9 cellular contexts compared by ENCODE assay signal in genomic region chr10:30671011-30671616, GRCh38. TPM values are rescaled to one million over a fixed set of nuclear protein-coding genes. Genes with fewer than 3 reads are reported as not detected.
DNase-seq lines count a peak whose midpoint lies in the region; ATAC-seq and TF ChIP-seq lines count a peak whose summit lies in the region.
"Had no signal": no experiment of that assay in that cellular context is flagged by ENCODE, and none has a peak within 500 bp of the region (broad histone marks: within the 10 kb centered on the region; RNA-seq: fewer than 3 reads in every experiment).

No MANE protein-coding gene starts in this region.

- H3K4me1 ChIP-seq in endodermal cell (ENCODE audit: control insufficient read depth, insufficient read depth, low read length), result no peaks in the 10 kb centered on the region

- WGBS in endodermal cell (ENCODE audit: insufficient coverage in 1 of 2, insufficient read length in 1 of 2), 2 experiments, result 12 to 38% methylated on average over 5 to 11 of the region's 11 CpGs

- H3K27me3 Mint-ChIP-seq in CD4-positive, alpha-beta T cell, result peaks cover 22% of the 10 kb centered on the region
- peaks cover 6 to 11% of the 10 kb centered on the region in 2 donors for H3K27me3 Mint-ChIP-seq in T-cell
- no peaks in the 10 kb centered on the region for H3K27me3 Mint-ChIP-seq in endodermal cell (ENCODE audit: insufficient read depth)

- no peak overlapping the region for H3K27ac ChIP-seq in CD4-positive, alpha-beta T cell (ENCODE audit: low read depth, low read length)
- no peak overlapping the region for H3K27ac ChIP-seq in endodermal cell (ENCODE audit: low read depth, low read length)

- H3K9me3 ChIP-seq in CD4-positive, alpha-beta T cell (ENCODE audit: control insufficient read depth, low read length), result no peaks in the 10 kb centered on the region
- no peaks in the 10 kb centered on the region for H3K9me3 ChIP-seq in endodermal cell (ENCODE audit: control insufficient read depth, low read length)

- peaks cover 5% of the 10 kb centered on the region for H3K4me1 Mint-ChIP-seq in CD4-positive, alpha-beta T cell (ENCODE audit: low read depth)
- H3K4me1 Mint-ChIP-seq in T-cell (peaks cover 0 to 8% (median 4%) of the 10 kb centered on the region in 3 donors), endodermal cell (peaks cover 19% of the 10 kb centered on the region)

- TF ChIP-seq CTCF in CD4-positive, alpha-beta T cell (IDR thresholded peaks at IDR 0.05), result peak; percentile 90
- TF ChIP-seq CTCF in endodermal cell (conservative IDR thresholded peaks at IDR 0.05), result peak; percentile 81

- ATAC-seq in CD4-positive, alpha-beta T cell (ENCODE audit: poor library complexity), result peak; percentile 75
- ATAC-seq in GM18511 (IDR thresholded peaks at IDR 0.05; ENCODE audit: unreplicated experiment) (peak; percentile 57), T-cell (replicated peaks in 1 of 4) (peak; percentile 61 to 73 (median 70)), GM21825 (IDR thresholded peaks at IDR 0.05; ENCODE audit: unreplicated experiment) (no peak), GM21786 (IDR thresholded peaks at IDR 0.05; ENCODE audit: unreplicated experiment) (no peak)

- no peak overlapping the region for H3K27ac Mint-ChIP-seq in CD4-positive, alpha-beta T cell
- H3K27ac Mint-ChIP-seq in T-cell (no peak overlapping the region), endodermal cell (no peak overlapping the region)

- intact Hi-C loops in CD4-positive, alpha-beta T cell (cut with DNase I, micrococcal nuclease), result loop anchor here (1.0 to 10.0 kb wide), 2 partner anchors 47 to 454 kb away; no protein-coding TSS in a partner anchor

- peak overlapping the region; percentile 65 for H3K4me3 Mint-ChIP-seq in CD4-positive, alpha-beta T cell
- H3K4me3 Mint-ChIP-seq in T-cell (peak overlapping the region; percentile 31 to 64 (median 54)), endodermal cell (no peak overlapping the region)

- no peaks in the 10 kb centered on the region for H3K9me3 Mint-ChIP-seq in CD4-positive, alpha-beta T cell
- H3K9me3 Mint-ChIP-seq in T-cell (no peaks in the 10 kb centered on the region), endodermal cell (no peaks in the 10 kb centered on the region)

- H3K27me3 ChIP-seq in CD4-positive, alpha-beta T cell (ENCODE audit: control insufficient read depth, insufficient read depth, low read length), result peaks cover 13% of the 10 kb centered on the region
- H3K27me3 ChIP-seq in endodermal cell (ENCODE audit: control insufficient read depth, insufficient read depth, low read length, poor library complexity, severe bottlenecking), result no peaks in the 10 kb centered on the region

- no peak for DNase-seq in CD4-positive, alpha-beta T cell
- DNase-seq in NCI-H1417 (lab: John Stamatoyannopoulos, UW) (peak; percentile 30 to 77 (median 49)), T-cell (peak in 13 of 34 experiments; percentile 4 to 34 (median 14)), endodermal cell (peak; percentile 78), middle frontal gyrus (ENCODE audit: extremely low spot score, low spot score) (peak; percentile 55)

- H3K9ac ChIP-seq in endodermal cell (ENCODE audit: extremely low read depth, low read length, poor library complexity, severe bottlenecking), result no peak overlapping the region

- CTCF ChIA-PET in CD4-positive, alpha-beta T cell (lab: Charles Lee), result interaction anchor here (0.6 to 2.8 kb wide), 13 partner anchors 10 to 1139 kb away, joined by 3 to 11 read pairs (median 4); no protein-coding TSS in a partner anchor
- CTCF ChIA-PET in T-cell (lab: Charles Lee), result interaction anchor here (0.5 to 3.0 kb wide), 23 partner anchors 9 to 1519 kb away, joined by 3 to 16 read pairs (median 4); no protein-coding TSS in a partner anchor

- H3K36me3 ChIP-seq in endodermal cell (ENCODE audit: control insufficient read depth, insufficient read depth, low read length), result no peaks in the 10 kb centered on the region

- H3K4me3 ChIP-seq in endodermal cell (ENCODE audit: low read length), result no peak overlapping the region

- no peaks in the 10 kb centered on the region for H3K36me3 Mint-ChIP-seq in CD4-positive, alpha-beta T cell (ENCODE audit: low read depth)
- H3K36me3 Mint-ChIP-seq in T-cell (no peaks in the 10 kb centered on the region), endodermal cell (ENCODE audit: low read depth) (no peaks in the 10 kb centered on the region)

- POLR2A ChIA-PET in CD4-positive, alpha-beta T cell (lab: Charles Lee), result interaction anchor here (0.6 to 1.0 kb wide), 2 partner anchors 32 to 1532 kb away, joined by 3 read pairs; no protein-coding TSS in a partner anchor
- POLR2A ChIA-PET in T-cell (lab: Charles Lee), result interaction anchor here in 1 of 2 donors (0.6 kb wide), 2 partner anchors 732 to 1137 kb away, joined by 3 read pairs; no protein-coding TSS in a partner anchor

RNA-seq across cellular contexts. Expression of gene LYZL2, which starts 41.6 kb away (rescaled TPM):
- not detected for total RNA-seq in CD4-positive, alpha-beta T cell
- total RNA-seq in T-cell (not detected), endodermal cell (not detected)
- polyA plus RNA-seq in endodermal cell (2013, experiment 1 of 2), result not detected
- polyA plus RNA-seq in endodermal cell (2013, experiment 2 of 2), result not detected
- total RNA-seq: urinary bladder had no signal
- polyA plus RNA-seq: urinary bladder had no signal

Comparison
In these comparisons a context has a peak if more than half of its experiments do, and no peak if none do; other contexts are left out.
1. ATAC-seq: peak in CD4-positive, alpha-beta T cell (single experiment), GM18511 (single experiment) and T-cell (4 of 4); none in GM21825 (single experiment) and GM21786 (single experiment).
2. DNase-seq: peak in NCI-H1417 (3 of 3), endodermal cell (single experiment) and middle frontal gyrus (single experiment); none in CD4-positive, alpha-beta T cell (0 of 10).